26 cellular contexts compared by ENCODE assay signal in genomic region chr1:110484801-110485200, GRCh38. TPM values are rescaled to one million over a fixed set of nuclear protein-coding genes. Genes with fewer than 3 reads are reported as not detected.
DNase-seq lines count a peak whose midpoint lies in the region; FAIRE-seq and TF ChIP-seq lines count a peak whose summit lies in the region.
"Had no signal": no experiment of that assay in that cellular context is flagged by ENCODE, and none has a peak within 500 bp of the region (broad histone marks: within the 10 kb centered on the region; RNA-seq: fewer than 3 reads in every experiment).

No MANE protein-coding gene starts in this region.

- DNase-seq in WERI-Rb-1 (peak; percentile 52), kidney (peak; percentile 51), posterior vena cava (ENCODE audit: low spot score) (peak; percentile 66), dorsolateral prefrontal cortex (no peak), NCI-H187 treated with DMSO at 0.1 percent for 48 hours (lab: John Stamatoyannopoulos, UW) (no peak), DMS79 treated with DMSO at 0.1 percent for 48 hours (lab: John Stamatoyannopoulos, UW) (no peak)
- DNase-seq: 8988T; ACHN; BE2C; CD4-positive, alpha-beta memory T cell; CD4-positive, CD25-positive, alpha-beta regulatory T cell; CD8-positive, alpha-beta memory T cell; COR-L47; DND-41; EL; GDM1 had no signal

- FAIRE-seq in kidney (lab: Jason Lieb, UNC) = no peak
- FAIRE-seq: A204.1, GM12878, GM12892, GM18507 had no signal

- H3K9me3 ChIP-seq in WERI-Rb-1 (ENCODE audit: severe bottlenecking) = no peaks in the 10 kb centered on the region
- H3K9me3 ChIP-seq in kidney (ENCODE audit: control insufficient read depth in 1 of 2, low read length in 2 of 2) = no peaks in the 10 kb centered on the region
- H3K9me3 ChIP-seq: BE2C, BLaER1 had no signal

- TF ChIP-seq CTCF in WERI-Rb-1 (IDR thresholded peaks at IDR 0.05; ENCODE audit: low read depth, low read length) (no peak), kidney (IDR thresholded peaks at IDR 0.05; ENCODE audit: borderline replicate concordance, extremely low read depth, insufficient read depth) (no peak), dorsolateral prefrontal cortex (IDR thresholded peaks at IDR 0.05 in 54 of 56, conservative IDR thresholded peaks at IDR 0.05 in 2 of 56; ENCODE audit: low read depth in 1 of 56, partially characterized antibody in 56 of 56) (no peak)

- H3K27me3 ChIP-seq in WERI-Rb-1 (ENCODE audit: insufficient read depth, low read depth, severe bottlenecking) (no peaks in the 10 kb centered on the region), dorsolateral prefrontal cortex (no peaks in the 10 kb centered on the region)
- H3K27me3 ChIP-seq: BE2C, BLaER1 had no signal

- H3K27ac ChIP-seq in WERI-Rb-1 = no peak overlapping the region
- no peak overlapping the region for H3K27ac ChIP-seq in kidney (ENCODE audit: low read depth in 2 of 2, low read length in 2 of 2)
- H3K27ac ChIP-seq in dorsolateral prefrontal cortex = peak overlapping the region in 1 of 59 donors; percentile 85
- H3K27ac ChIP-seq: BLaER1 had no signal

- no peaks in the 10 kb centered on the region for H3K4me1 ChIP-seq in kidney (ENCODE audit: control insufficient read depth in 1 of 2, insufficient read depth in 1 of 2, low read depth in 1 of 2, low read length in 2 of 2)
- H3K4me1 ChIP-seq: BE2C, BLaER1 had no signal

- H3K4me3 ChIP-seq in WERI-Rb-1 (ENCODE audit: low read depth, low read length) = no peak overlapping the region
- H3K4me3 ChIP-seq in kidney (ENCODE audit: low read length in 2 of 2) = no peak overlapping the region
- no peak overlapping the region for H3K4me3 ChIP-seq in dorsolateral prefrontal cortex
- H3K4me3 ChIP-seq: BLaER1, GM12878 had no signal

- intact Hi-C loops in kidney (cut with DNase I) = no loop called here
- intact Hi-C loops in posterior vena cava (cut with DNase I) = no loop called here
- intact Hi-C loops in dorsolateral prefrontal cortex (cut with DNase I) = no loop called here

- no peak overlapping the region for H3K9ac ChIP-seq in kidney (ENCODE audit: low read length in 2 of 2)
- H3K9ac ChIP-seq: BLaER1 had no signal

- no peaks in the 10 kb centered on the region for H3K36me3 ChIP-seq in WERI-Rb-1
- no peaks in the 10 kb centered on the region for H3K36me3 ChIP-seq in kidney (ENCODE audit: control insufficient read depth in 1 of 2, insufficient read depth in 2 of 2, low read length in 2 of 2)
- H3K36me3 ChIP-seq: BE2C, BLaER1 had no signal

RNA-seq across cellular contexts. Expression of gene PROK1, which starts 33.9 kb away (rescaled TPM):
- total RNA-seq in kidney (not detected), posterior vena cava (under 1 TPM in 1 of 2 donors, not detected in 1; 0.32 TPM), dorsolateral prefrontal cortex (under 1 TPM in 37 of 120 experiments, not detected in 83; 0.29 to 0.89 (median 0.45) TPM)
- polyA plus RNA-seq in kidney (ENCODE audit: insufficient read depth, low read depth, low replicate concordance) = not detected
- total RNA-seq: A673; CD4-positive, alpha-beta memory T cell; CD4-positive, CD25-positive, alpha-beta regulatory T cell; CD8-positive, alpha-beta memory T cell; Daoy; G401; GM12878 had no signal
- polyA plus RNA-seq: AG04450; CD14-positive monocyte; CD4-positive, alpha-beta memory T cell; CD4-positive, CD25-positive, alpha-beta regulatory T cell; CD8-positive, alpha-beta memory T cell; GM12878 had no signal

RNA-seq across cellular contexts. Expression of gene KCNA10, which starts 34.2 kb away (rescaled TPM):
- not detected for total RNA-seq in kidney
- polyA plus RNA-seq in kidney (ENCODE audit: insufficient read depth, low read depth, low replicate concordance) = not detected
- total RNA-seq in posterior vena cava = not detected
- under 1 TPM in 2 of 120 experiments, not detected in 118; 0.26 TPM for total RNA-seq in dorsolateral prefrontal cortex
- total RNA-seq: A673; CD4-positive, alpha-beta memory T cell; CD4-positive, CD25-positive, alpha-beta regulatory T cell; CD8-positive, alpha-beta memory T cell; Daoy; G401; GM12878 had no signal
- polyA plus RNA-seq: AG04450; CD14-positive monocyte; CD4-positive, alpha-beta memory T cell; CD4-positive, CD25-positive, alpha-beta regulatory T cell; CD8-positive, alpha-beta memory T cell; GM12878 had no signal

Comparison
In these comparisons a context has a peak if more than half of its experiments do, and no peak if none do; other contexts are left out.
1. DNase-seq: peak in WERI-Rb-1 (single experiment), kidney (single experiment) and posterior vena cava (single experiment); none in dorsolateral prefrontal cortex (0 of 10), NCI-H187 treated with DMSO at 0.1 percent for 48 hours (single experiment) and DMS79 treated with DMSO at 0.1 percent for 48 hours (single experiment).